ENCODE assay signal across 14 cellular contexts in genomic region chr2:169116307-169116706, GRCh38. TPM values are rescaled to one million over a fixed set of nuclear protein-coding genes. Genes with fewer than 3 reads are reported as not detected.
"Had no signal": no experiment of that assay in that cellular context is flagged by ENCODE, and none has a peak within 500 bp of the region (broad histone marks: within the 10 kb centered on the region; RNA-seq: fewer than 3 reads in every experiment).

No MANE protein-coding gene starts in this region.

- DNase-seq: effector memory CD4-positive, alpha-beta T cell; gastrocnemius medialis; glutamatergic neuron; kidney; left colon; mammary epithelial cell; mucosa of descending colon; naive thymus-derived CD8-positive, alpha-beta T cell; posterior cingulate gyrus; stimulated activated CD4-positive, alpha-beta T cell treated with anti-CD3 and anti-CD28 coated beads, Interleukin-2, amount 100 ng/mL, for 48 hours; stimulated activated naive CD4-positive, alpha-beta T cell treated with Interleukin-2 at 50 U/mL for 16 hours; uterus had no signal

- ATAC-seq: gastrocnemius medialis; left colon; mucosa of descending colon; naive thymus-derived CD8-positive, alpha-beta T cell had no signal

- H3K36me3 Mint-ChIP-seq: naive thymus-derived CD8-positive, alpha-beta T cell; type B pancreatic cell had no signal

- H3K27ac Mint-ChIP-seq: naive thymus-derived CD8-positive, alpha-beta T cell; type B pancreatic cell had no signal

- H3K4me3 Mint-ChIP-seq: naive thymus-derived CD8-positive, alpha-beta T cell; type B pancreatic cell had no signal

RNA-seq across cellular contexts. Expression of gene DHRS9, which starts 46.9 kb away (rescaled TPM):
- total RNA-seq: mammary epithelial cell; naive thymus-derived CD8-positive, alpha-beta T cell; osteoblast had no signal
